ENCODE assay signal across 8 cellular contexts in the genomic region with DNA sequence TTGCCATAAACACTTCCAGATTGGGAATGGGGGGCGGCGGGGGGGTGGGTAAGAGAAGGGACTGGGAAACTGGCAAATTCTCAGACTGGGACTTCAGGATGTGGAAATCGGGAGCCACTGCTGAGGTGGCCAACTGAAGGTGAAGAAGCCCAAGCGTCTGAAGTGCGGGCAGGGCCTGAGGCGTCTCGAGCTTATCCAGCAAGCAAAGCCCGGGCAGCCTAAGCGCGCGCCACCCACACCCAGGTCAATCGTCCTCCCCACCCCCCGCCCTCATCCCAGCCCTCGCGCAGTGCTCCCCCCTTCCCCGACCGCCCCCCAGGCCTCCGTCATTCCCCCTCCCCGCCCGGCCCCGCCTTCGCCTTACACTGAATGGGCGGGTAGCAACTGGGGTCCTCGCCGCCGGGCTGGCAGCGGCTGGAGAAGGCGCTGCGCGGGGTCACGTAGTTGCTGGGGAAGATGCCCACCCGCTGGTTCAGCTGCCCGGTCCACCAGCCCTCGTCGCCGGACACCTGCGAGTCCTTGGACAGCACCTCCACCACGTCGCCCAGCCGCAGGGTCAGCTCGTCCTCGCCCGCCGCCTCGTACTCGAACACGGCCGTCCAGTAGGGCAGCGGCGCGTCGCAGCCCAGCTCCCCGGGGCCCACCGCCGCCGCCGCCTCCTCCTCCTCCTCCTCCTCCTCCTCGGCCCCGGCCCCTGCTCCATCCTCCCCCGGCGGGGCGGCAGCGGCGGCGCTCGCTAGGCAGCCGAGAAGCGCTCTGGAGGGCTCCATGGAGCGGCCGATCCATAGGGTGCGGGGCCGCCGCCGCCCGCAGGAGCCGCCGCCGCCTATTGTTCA. TPM values are rescaled to one million over a fixed set of nuclear protein-coding genes. Genes with fewer than 3 reads are reported as not detected.
DNase-seq lines count a peak whose midpoint lies in the region; ATAC-seq and TF ChIP-seq lines count a peak whose summit lies in the region.

No MANE protein-coding gene starts in this region.

- H3K9me3 Mint-ChIP-seq in CD8-positive, alpha-beta memory T cell = no peaks in the 10 kb centered on the region
- H3K9me3 Mint-ChIP-seq in activated CD4-positive, alpha-beta T cell treated with anti-CD3 and anti-CD28 coated beads for 36 hours (ENCODE audit: low read depth) = no peaks in the 10 kb centered on the region

- DNase-seq in CD8-positive, alpha-beta memory T cell = peak; percentile 28 to 74 (median 49)
- DNase-seq in HuH-7 (ENCODE audit: low spot score) (peak; percentile 36), dorsolateral prefrontal cortex (peak in 2 of 10 donors; percentile 43 to 50), mucosa of descending colon (peak; percentile 56 to 72 (median 72)), suprapubic skin (ENCODE audit: low spot score in 2 of 2) (peak; percentile 68 to 82), NCI-H1048 (lab: John Stamatoyannopoulos, UW) (no peak)
- DNase-seq in activated CD4-positive, alpha-beta T cell treated with anti-CD3 and anti-CD28 coated beads for 36 hours = peak; percentile 62

- H3K4me1 Mint-ChIP-seq in CD8-positive, alpha-beta memory T cell = peaks cover 14 to 20% (median 14%) of the 10 kb centered on the region in 3 donors
- peaks cover 4% of the 10 kb centered on the region for H3K4me1 Mint-ChIP-seq in activated CD4-positive, alpha-beta T cell treated with anti-CD3 and anti-CD28 coated beads for 36 hours

- CTCF ChIA-PET in CD8-positive, alpha-beta memory T cell (lab: Charles Lee) = interaction anchor here (0.9 to 4.2 kb wide), 7 partner anchors 10 to 169 kb away, joined by 3 to 30 read pairs (median 7); a partner anchor contains a TSS
- CTCF ChIA-PET in activated CD4-positive, alpha-beta T cell treated with anti-CD3 and anti-CD28 coated beads for 36 hours (lab: Charles Lee) = interaction anchor here (0.5 to 3.6 kb wide), 9 partner anchors 9 to 991 kb away, joined by 3 to 27 read pairs (median 4); a partner anchor contains a TSS

- peak overlapping the region in 6 of 7 donors; percentile 64 to 88 (median 82) for H3K4me3 Mint-ChIP-seq in CD8-positive, alpha-beta memory T cell
- no peak overlapping the region for H3K4me3 Mint-ChIP-seq in activated CD4-positive, alpha-beta T cell treated with anti-CD3 and anti-CD28 coated beads for 36 hours

- TF ChIP-seq CTCF in dorsolateral prefrontal cortex (IDR thresholded peaks at IDR 0.05 in 54 of 56, conservative IDR thresholded peaks at IDR 0.05 in 2 of 56; ENCODE audit: low read depth in 1 of 56, partially characterized antibody in 56 of 56) (no peak), mucosa of descending colon (IDR thresholded peaks at IDR 0.05) (no peak), suprapubic skin (IDR thresholded peaks at IDR 0.05) (no peak)

- H3K27me3 Mint-ChIP-seq in CD8-positive, alpha-beta memory T cell = no peaks in the 10 kb centered on the region
- no peaks in the 10 kb centered on the region for H3K27me3 Mint-ChIP-seq in activated CD4-positive, alpha-beta T cell treated with anti-CD3 and anti-CD28 coated beads for 36 hours

- H3K4me1 ChIP-seq in CD8-positive, alpha-beta memory T cell (ENCODE audit: insufficient read depth, low read length) = peaks cover 13% of the 10 kb centered on the region
- no peaks in the 10 kb centered on the region for H3K4me1 ChIP-seq in mucosa of descending colon (ENCODE audit: low read depth)
- H3K4me1 ChIP-seq in suprapubic skin = peaks cover 22% of the 10 kb centered on the region

- POLR2A ChIA-PET in CD8-positive, alpha-beta memory T cell (lab: Charles Lee) = interaction anchor here (0.6 to 1.8 kb wide), 5 partner anchors 9 to 133 kb away, joined by 3 to 11 read pairs (median 5); no protein-coding TSS in a partner anchor
- POLR2A ChIA-PET in activated CD4-positive, alpha-beta T cell treated with anti-CD3 and anti-CD28 coated beads for 36 hours (lab: Charles Lee) = interaction anchor here (1.0 to 3.1 kb wide), 4 partner anchors 9 to 553 kb away, joined by 3 to 8 read pairs (median 5); no protein-coding TSS in a partner anchor

- WGBS in suprapubic skin = 0% methylated on average over 5 of the region's 78 CpGs

- H3K27ac Mint-ChIP-seq in CD8-positive, alpha-beta memory T cell = peak overlapping the region; percentile 4 to 94 (median 82)
- peak overlapping the region; percentile 22 for H3K27ac Mint-ChIP-seq in activated CD4-positive, alpha-beta T cell treated with anti-CD3 and anti-CD28 coated beads for 36 hours

- intact Hi-C loops in activated CD4-positive, alpha-beta T cell treated with anti-CD3 and anti-CD28 coated beads for 36 hours (cut with DNase I, micrococcal nuclease) = loop anchor here (1.0 to 5.0 kb wide), 10 partner anchors 9 to 1411 kb away; a partner anchor contains a TSS
- intact Hi-C loops in dorsolateral prefrontal cortex (cut with DNase I) = loop anchor here in 1 of 2 donors (2.0 kb wide), 1 partner anchor 208 kb away; a partner anchor contains a TSS
- intact Hi-C loops in mucosa of descending colon (cut with DNase I, micrococcal nuclease) = no loop called here

- ATAC-seq in GM21528 (IDR thresholded peaks at IDR 0.05; ENCODE audit: low FRiP score, unreplicated experiment) (peak; percentile 27), mucosa of descending colon (peak; percentile 23)
- ATAC-seq in activated CD4-positive, alpha-beta T cell treated with anti-CD3 and anti-CD28 coated beads for 36 hours = peak; percentile 5

- no peak for TF ChIP-seq POLR2A in suprapubic skin (IDR thresholded peaks at IDR 0.05)

- H3K36me3 Mint-ChIP-seq in CD8-positive, alpha-beta memory T cell = no peaks in the 10 kb centered on the region
- H3K36me3 Mint-ChIP-seq in activated CD4-positive, alpha-beta T cell treated with anti-CD3 and anti-CD28 coated beads for 36 hours (ENCODE audit: low read depth) = peaks cover 2% of the 10 kb centered on the region

- TF ChIP-seq EP300 in suprapubic skin (IDR thresholded peaks at IDR 0.05) = no peak

- no peak overlapping the region for H3K27ac ChIP-seq in CD8-positive, alpha-beta memory T cell (ENCODE audit: low read depth, low read length)
- H3K27ac ChIP-seq in dorsolateral prefrontal cortex (peak overlapping the region in 34 of 59 donors; percentile 7 to 86 (median 60)), suprapubic skin (peak overlapping the region; percentile 61)

- no peaks in the 10 kb centered on the region for H3K36me3 ChIP-seq in CD8-positive, alpha-beta memory T cell (ENCODE audit: insufficient read depth, low read length)
- H3K36me3 ChIP-seq in mucosa of descending colon (ENCODE audit: low read depth) (no peaks in the 10 kb centered on the region), suprapubic skin (no peaks in the 10 kb centered on the region)

- H3K9me3 ChIP-seq in CD8-positive, alpha-beta memory T cell (ENCODE audit: low read length) = no peaks in the 10 kb centered on the region
- no peaks in the 10 kb centered on the region for H3K9me3 ChIP-seq in mucosa of descending colon
- no peaks in the 10 kb centered on the region for H3K9me3 ChIP-seq in suprapubic skin

- no peaks in the 10 kb centered on the region for H3K27me3 ChIP-seq in CD8-positive, alpha-beta memory T cell (ENCODE audit: insufficient read depth, low read length, poor library complexity, severe bottlenecking)
- peaks cover 0 to 42% (median 0%) of the 10 kb centered on the region in 45 donors for H3K27me3 ChIP-seq in dorsolateral prefrontal cortex
- H3K27me3 ChIP-seq in suprapubic skin = peaks cover 12% of the 10 kb centered on the region

- peak overlapping the region; percentile 56 for H3K4me3 ChIP-seq in CD8-positive, alpha-beta memory T cell (ENCODE audit: low read length)
- H3K4me3 ChIP-seq in dorsolateral prefrontal cortex (peak overlapping the region; percentile 48 to 88 (median 73)), mucosa of descending colon (peak overlapping the region; percentile 65), suprapubic skin (peak overlapping the region; percentile 63)

RNA-seq across cellular contexts. Expression of a gene that starts 0.7 kb away (rescaled TPM):
- 1 to 10 TPM; 4.0 to 4.7 TPM for total RNA-seq in CD8-positive, alpha-beta memory T cell
- polyA plus RNA-seq in CD8-positive, alpha-beta memory T cell = 1.9 TPM
- total RNA-seq in activated CD4-positive, alpha-beta T cell treated with anti-CD3 and anti-CD28 coated beads for 36 hours = 1 to 10 TPM; 5.2 to 6.1 TPM
- total RNA-seq in dorsolateral prefrontal cortex = 10 to 100 TPM; 15.0 to 67.8 (median 45.0) TPM
- 1 to 10 TPM; 5.7 to 9.3 (median 8.8) TPM for total RNA-seq in mucosa of descending colon
- total RNA-seq in suprapubic skin = 10 to 100 TPM; 12.6 to 16.5 (median 14.7) TPM

Comparison
In these comparisons a context has a peak if more than half of its experiments do, and no peak if none do; other contexts are left out.
1. intact Hi-C loops: an anchor here in activated CD4-positive, alpha-beta T cell treated with anti-CD3 and anti-CD28 coated beads for 36 hours (1.0 to 5.0 kb wide); none called in mucosa of descending colon.